ENCODE assay signal across 8 cellular contexts in the genomic region with DNA sequence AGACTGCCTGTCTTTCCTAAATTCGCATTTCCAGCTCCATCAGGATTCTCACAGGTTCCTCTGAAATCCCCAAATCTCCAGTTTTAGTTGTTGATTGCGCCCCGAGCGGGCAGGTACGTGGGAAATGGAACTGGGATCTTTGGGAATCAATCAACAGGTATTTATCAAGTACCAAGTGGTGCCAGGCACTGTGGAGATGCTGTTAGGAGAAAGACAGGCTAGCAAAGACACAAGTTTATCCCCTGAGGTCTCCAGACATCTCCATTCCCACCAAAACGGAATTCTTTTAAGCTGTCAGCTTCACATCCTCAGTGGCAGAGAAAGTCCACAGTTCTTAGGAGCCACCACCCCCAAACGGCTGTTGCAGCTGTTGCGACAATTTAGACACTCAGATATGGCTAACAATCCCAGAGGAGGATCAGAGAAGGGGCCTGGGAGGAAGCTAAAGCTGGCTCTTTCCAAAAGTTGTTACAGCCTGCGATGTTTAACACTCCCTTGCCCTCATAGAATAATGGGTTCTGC. TPM values are rescaled to one million over a fixed set of nuclear protein-coding genes. Genes with fewer than 3 reads are reported as not detected.
DNase-seq lines count a peak whose midpoint lies in the region; ATAC-seq, FAIRE-seq and TF ChIP-seq lines count a peak whose summit lies in the region.

No MANE protein-coding gene starts in this region.

- TF ChIP-seq CTCF in heart left ventricle (IDR thresholded peaks at IDR 0.05), result no peak
- peak in 1 of 56 donors; percentile 3 for TF ChIP-seq CTCF in dorsolateral prefrontal cortex (IDR thresholded peaks at IDR 0.05 in 54 of 56, conservative IDR thresholded peaks at IDR 0.05 in 2 of 56; ENCODE audit: low read depth in 1 of 56, partially characterized antibody in 56 of 56)
- no peak for TF ChIP-seq CTCF in uterus (IDR thresholded peaks at IDR 0.05)

- H3K4me1 ChIP-seq in heart left ventricle (peaks cover 0 to 43% (median 29%) of the 10 kb centered on the region in 12 donors), uterus (peaks cover 0 to 6% of the 10 kb centered on the region in 2 donors)

- ATAC-seq in heart left ventricle (no peak), left cardiac atrium (no peak), naive B cell (ENCODE audit: low read depth in 2 of 2) (no peak), GM18868 (IDR thresholded peaks at IDR 0.05; ENCODE audit: unreplicated experiment) (no peak)

- H3K27ac ChIP-seq in heart left ventricle (peak overlapping the region; percentile 89 to 98 (median 94)), dorsolateral prefrontal cortex (peak overlapping the region; percentile 89 to 100 (median 99)), uterus (peak overlapping the region; percentile 92 to 97)

- 55 to 70% (median 63%) methylated on average over 9 of the region's 9 CpGs for whole genome bisulfite sequencing in heart left ventricle, 4 donors

- no peak for FAIRE-seq in urothelium cell line (lab: Jason Lieb, UNC)

- H3K4me3 ChIP-seq in heart left ventricle, result peak overlapping the region in 11 of 12 donors; percentile 25 to 90 (median 83)
- H3K4me3 ChIP-seq in dorsolateral prefrontal cortex, result peak overlapping the region; percentile 60 to 97 (median 85)
- H3K4me3 ChIP-seq in uterus, result peak overlapping the region; percentile 38 to 48

- peak overlapping the region; percentile 88 to 100 (median 96) for H3K4me3 Mint-ChIP-seq in naive B cell

- H3K4me1 Mint-ChIP-seq in naive B cell, result peaks cover 10 to 41% (median 28%) of the 10 kb centered on the region in 3 donors

- TF ChIP-seq POLR2A in heart left ventricle (IDR thresholded peaks at IDR 0.05) (no peak), uterus (IDR thresholded peaks at IDR 0.05) (no peak)

- no peaks in the 10 kb centered on the region for H3K9me3 ChIP-seq in heart left ventricle
- no peaks in the 10 kb centered on the region for H3K9me3 ChIP-seq in uterus

- intact Hi-C loops in heart left ventricle (cut with DNase I), result loop anchor here in 9 of 10 donors (2.0 to 10.0 kb wide), 9 partner anchors 50 to 135 kb away; a partner anchor contains a TSS
- intact Hi-C loops in left cardiac atrium (cut with DNase I), result loop anchor here (2.0 to 10.0 kb wide), 3 partner anchors 81 to 133 kb away; no protein-coding TSS in a partner anchor
- intact Hi-C loops in dorsolateral prefrontal cortex (cut with DNase I), result loop anchor here (2.0 kb wide), 4 partner anchors 19 to 135 kb away; a partner anchor contains a TSS
- intact Hi-C loops in uterus (cut with DNase I; ENCODE audit: low total_unique reads), result loop anchor here (5.0 kb wide), 1 partner anchor 135 kb away; no protein-coding TSS in a partner anchor

- H3K27ac Mint-ChIP-seq in naive B cell, result no peak overlapping the region

- H3K9me3 Mint-ChIP-seq in naive B cell, result no peaks in the 10 kb centered on the region

- H3K27me3 ChIP-seq in heart left ventricle, result no peaks in the 10 kb centered on the region
- H3K27me3 ChIP-seq in dorsolateral prefrontal cortex, result no peaks in the 10 kb centered on the region
- no peaks in the 10 kb centered on the region for H3K27me3 ChIP-seq in uterus

- no peak for DNase-seq in heart left ventricle
- no peak for DNase-seq in left cardiac atrium
- DNase-seq in dorsolateral prefrontal cortex, result peak in 3 of 10 donors; percentile 46 to 54 (median 47)
- DNase-seq in naive B cell, result no peak
- no peak for DNase-seq in uterus
- DNase-seq in urothelium cell line (ENCODE audit: low spot score), result no peak
- no peak for DNase-seq in cerebellum (ENCODE audit: low spot score)

- H3K36me3 Mint-ChIP-seq in naive B cell, result no peaks in the 10 kb centered on the region

- H3K36me3 ChIP-seq in heart left ventricle (peaks cover 0 to 19% (median 10%) of the 10 kb centered on the region in 9 donors), uterus (no peaks in the 10 kb centered on the region)

- H3K27me3 Mint-ChIP-seq in naive B cell, result peaks cover 16 to 31% (median 24%) of the 10 kb centered on the region in 3 donors

RNA-seq across cellular contexts. Expression of a gene that starts 1.8 kb away (rescaled TPM):
- 100 to 1,000 TPM; 392 to 753 (median 520) TPM for total RNA-seq in heart left ventricle
- polyA plus RNA-seq in heart left ventricle, result 100 to 1,000 TPM; 598 to 748 TPM
- total RNA-seq in left cardiac atrium, result 100 to 1,000 TPM; 416 TPM
- 100 to 1,000 TPM; 147 to 261 (median 203) TPM for total RNA-seq in dorsolateral prefrontal cortex
- polyA plus RNA-seq in naive B cell (ENCODE audit: low read depth in 6 of 6), result 100 to 1,000 TPM; 491 to 654 (median 582) TPM
- total RNA-seq in uterus, result 100 to 1,000 TPM in 2 of 4 donors, 10 to 100 TPM in 2; 68.9 to 215 (median 133) TPM
- total RNA-seq in cerebellum, result 69.4 TPM

RNA-seq across cellular contexts. Expression of a gene that starts 49.6 kb away (rescaled TPM):
- total RNA-seq in heart left ventricle (100 to 1,000 TPM; 183 to 352 (median 205) TPM), left cardiac atrium (100 to 1,000 TPM; 141 to 160 TPM), dorsolateral prefrontal cortex (100 to 1,000 TPM; 146 to 279 (median 206) TPM), uterus (100 to 1,000 TPM; 121 to 219 (median 152) TPM), cerebellum (63.3 TPM)
- polyA plus RNA-seq in heart left ventricle (100 to 1,000 TPM in 1 of 2 donors, 10 to 100 TPM in 1; 86.7 to 178 TPM), naive B cell (ENCODE audit: low read depth in 6 of 6) (10 to 100 TPM; 65.8 to 93.2 (median 78.8) TPM)

RNA-seq across cellular contexts. Expression of a gene that starts 51.5 kb away (rescaled TPM):
- total RNA-seq in heart left ventricle, result 10 to 100 TPM; 21.1 to 43.2 (median 32.0) TPM
- 10 to 100 TPM; 20.0 to 21.3 TPM for polyA plus RNA-seq in heart left ventricle
- total RNA-seq in left cardiac atrium, result 10 to 100 TPM; 30.1 to 34.7 TPM
- 10 to 100 TPM; 24.9 to 81.0 (median 39.7) TPM for total RNA-seq in dorsolateral prefrontal cortex
- 10 to 100 TPM; 12.2 to 18.7 (median 16.2) TPM for polyA plus RNA-seq in naive B cell (ENCODE audit: low read depth in 6 of 6)
- 10 to 100 TPM; 10.6 to 47.6 (median 21.3) TPM for total RNA-seq in uterus
- 16.4 TPM for total RNA-seq in cerebellum
